1 cellular context compared by ENCODE assay signal in genomic region chrX:29813174-29813573, GRCh38.
TF ChIP-seq lines count a peak whose summit lies in the region.

No MANE protein-coding gene starts in this region.

TF ChIP-seq in WTC11, 78 proteins besides CTCF, POLR2A, EP300 and RAD21 (continued from another document):
- TF ChIP-seq ZNF281 (CRISPR knock-in tag; IDR thresholded peaks at IDR 0.05): no peak
- TF ChIP-seq ZNF138 (CRISPR knock-in tag; conservative IDR thresholded peaks at IDR 0.05): no peak
- TF ChIP-seq USF1 (CRISPR knock-in tag; IDR thresholded peaks at IDR 0.05): no peak
- TF ChIP-seq FOXP1 (CRISPR knock-in tag; IDR thresholded peaks at IDR 0.05; ENCODE audit: borderline replicate concordance): no peak
- TF ChIP-seq NFYB (CRISPR knock-in tag; conservative IDR thresholded peaks at IDR 0.05; ENCODE audit: low read depth): no peak
- no peak for TF ChIP-seq ZNF425 (CRISPR knock-in tag; conservative IDR thresholded peaks at IDR 0.05)
- TF ChIP-seq ATF6 (CRISPR knock-in tag; IDR thresholded peaks at IDR 0.05): no peak
- no peak for TF ChIP-seq RELA (CRISPR knock-in tag; IDR thresholded peaks at IDR 0.05; ENCODE audit: borderline replicate concordance)
- no peak for TF ChIP-seq ESRRA (CRISPR knock-in tag; IDR thresholded peaks at IDR 0.05; ENCODE audit: borderline replicate concordance)
- TF ChIP-seq ZNF121 (CRISPR knock-in tag; IDR thresholded peaks at IDR 0.05): no peak
- TF ChIP-seq MYBL2 (CRISPR knock-in tag; IDR thresholded peaks at IDR 0.05): no peak
